In genomic region chr22:17145021-17145680, GRCh38 we compare ENCODE assay signal across 16 cellular contexts. TPM values are rescaled to one million over a fixed set of nuclear protein-coding genes. Genes with fewer than 3 reads are reported as not detected.
DNase-seq lines count a peak whose midpoint lies in the region; ATAC-seq and TF ChIP-seq lines count a peak whose summit lies in the region.
"Had no signal": no experiment of that assay in that cellular context is flagged by ENCODE, and none has a peak within 500 bp of the region (broad histone marks: within the 10 kb centered on the region; RNA-seq: fewer than 3 reads in every experiment).

No MANE protein-coding gene starts in this region.

- H3K27ac Mint-ChIP-seq in T-helper 17 cell = peak overlapping the region; percentile 43
- peak overlapping the region; percentile 39 for H3K27ac Mint-ChIP-seq in nephron progenitor cell
- H3K27ac Mint-ChIP-seq: CD4-positive, alpha-beta memory T cell had no signal

- no peaks in the 10 kb centered on the region for H3K27me3 Mint-ChIP-seq in T-helper 17 cell
- peaks cover 4% of the 10 kb centered on the region for H3K27me3 Mint-ChIP-seq in nephron progenitor cell (ENCODE audit: low read depth, poor library complexity)
- H3K27me3 Mint-ChIP-seq: CD4-positive, alpha-beta memory T cell had no signal

- H3K9me3 ChIP-seq in T-helper 17 cell (ENCODE audit: control insufficient read depth, low read length, poor library complexity, severe bottlenecking) = no peaks in the 10 kb centered on the region

- no peak for TF ChIP-seq CTCF in nephron progenitor cell (IDR thresholded peaks at IDR 0.05)

- H3K36me3 Mint-ChIP-seq in T-helper 17 cell (ENCODE audit: low read depth) = peaks cover 5% of the 10 kb centered on the region
- H3K36me3 Mint-ChIP-seq in nephron progenitor cell (ENCODE audit: low read depth) = peaks cover 41% of the 10 kb centered on the region

- peak; percentile 50 for DNase-seq in activated effector memory CD4-positive, alpha-beta T cell treated with anti-CD3 and anti-CD28 coated beads, Interleukin-2, amount 50 U/mL, for 16 hours
- DNase-seq in activated effector memory CD4-positive, alpha-beta T cell treated with Interleukin-2 at 50 U/mL for 16 hours = no peak
- DNase-seq in T-helper 17 cell (no peak), nephron progenitor cell (no peak), DMS53 treated with DMSO at 0.1 percent for 48 hours (lab: John Stamatoyannopoulos, UW; ENCODE audit: unreplicated experiment) (no peak), NOMO-1 treated with dmso at 0.1 percent for 144 hours (lab: John Stamatoyannopoulos, UW; ENCODE audit: unreplicated experiment) (no peak)
- DNase-seq: C1 segment of cervical spinal cord; Calu3; CD4-positive, alpha-beta memory T cell; COR-L47; DMS53; EL; GDM1; GM23248; HCEC 1CT had no signal

- H3K4me1 Mint-ChIP-seq in T-helper 17 cell (no peaks in the 10 kb centered on the region), nephron progenitor cell (no peaks in the 10 kb centered on the region)

- ATAC-seq in T-helper 17 cell = no peak
- ATAC-seq: GM12878 had no signal

- H3K4me3 Mint-ChIP-seq in T-helper 17 cell = no peak overlapping the region
- H3K4me3 Mint-ChIP-seq in nephron progenitor cell = no peak overlapping the region
- H3K4me3 Mint-ChIP-seq: CD4-positive, alpha-beta memory T cell had no signal

- no peaks in the 10 kb centered on the region for H3K9me3 Mint-ChIP-seq in nephron progenitor cell
- H3K9me3 Mint-ChIP-seq: CD4-positive, alpha-beta memory T cell had no signal

RNA-seq across cellular contexts. Expression of gene HDHD5, which starts 13.9 kb away (rescaled TPM):
- 10 to 100 TPM; 16.7 to 17.4 TPM for total RNA-seq in T-helper 17 cell

RNA-seq across cellular contexts. Expression of gene TMEM121B, which starts 24.0 kb away (rescaled TPM):
- under 1 TPM in 1 of 2 donors, not detected in 1; 0.20 TPM for total RNA-seq in T-helper 17 cell
